ENCODE assay signal across 1 cellular context in genomic region chr9:132239999-132240859, GRCh38.
TF ChIP-seq lines count a peak whose summit lies in the region.

No MANE protein-coding gene starts in this region.

TF ChIP-seq in K562, 482 proteins besides CTCF, POLR2A, EP300 and RAD21:
- TF ChIP-seq CHD7 (IDR thresholded peaks at IDR 0.05; ENCODE audit: low read depth, low read length) (no peak), ATF1 (CRISPR knock-in tag; IDR thresholded peaks at IDR 0.05) (no peak), ATF1 (tag; IDR thresholded peaks at IDR 0.05) (peak; percentile 17; the same call in 1 of the 2 replicates), PRDM10 (IDR thresholded peaks at IDR 0.05; ENCODE audit: partially characterized antibody) (peak; percentile 69), TRIM28 (IDR thresholded peaks at IDR 0.05) (no peak), MAFK (IDR thresholded peaks at IDR 0.05; ENCODE audit: low read length) (no peak)
